In genomic region chr11:65900125-65900898, GRCh38 we compare ENCODE assay signal across 1 cellular context.
A peak's percentile ranks its signal among the peaks of the same experiment; 100 is the strongest.
TF ChIP-seq lines count a peak whose summit lies in the region.

Gene FOSL1 (minus strand): TSS chr11:65900388. CDS start chr11:65900339, 49 bp downstream.

TF ChIP-seq in GM12878, 131 proteins besides CTCF, POLR2A, EP300 and RAD21 (continued from another document and continues in another):
- TF ChIP-seq RELB (IDR thresholded peaks at IDR 0.05; ENCODE audit: low read depth) (no peak), CHD4 (IDR thresholded peaks at IDR 0.05) (no peak), PAX8 (IDR thresholded peaks at IDR 0.05) (no peak), WRNIP1 (IDR thresholded peaks at IDR 0.05; ENCODE audit: borderline replicate concordance, low read depth, low read length) (no peak), KAT2A (conservative IDR thresholded peaks at IDR 0.05; ENCODE audit: control insufficient read depth, low read depth, low read length) (no peak), ZBTB4 (CRISPR knock-in tag; IDR thresholded peaks at IDR 0.05) (no peak), SUZ12 (IDR thresholded peaks at IDR 0.05; ENCODE audit: unreplicated experiment) (no peak), NBN (IDR thresholded peaks at IDR 0.05) (peak; percentile 51), MEF2A (IDR thresholded peaks at IDR 0.05; ENCODE audit: insufficient read depth, low read depth, low read length) (no peak), BMI1 (IDR thresholded peaks at IDR 0.05; ENCODE audit: borderline replicate concordance) (no peak), EZH2 (IDR thresholded peaks at IDR 0.05; ENCODE audit: borderline replicate concordance, control insufficient read depth, low read depth, low read length) (no peak), NFXL1 (IDR thresholded peaks at IDR 0.05; ENCODE audit: borderline replicate concordance) (no peak), ESRRA (IDR thresholded peaks at IDR 0.05; ENCODE audit: low read length) (no peak), ZSCAN29 (IDR thresholded peaks at IDR 0.05) (no peak), BCL11A (IDR thresholded peaks at IDR 0.05; ENCODE audit: low read depth, low read length) (no peak), SP1 (IDR thresholded peaks at IDR 0.05; ENCODE audit: low read depth, low read length) (peak; percentile 59), ATF7 (IDR thresholded peaks at IDR 0.05; ENCODE audit: low read depth) (peak; percentile 88), CHD2 (IDR thresholded peaks at IDR 0.05; ENCODE audit: borderline replicate concordance, low read depth, low read length) (no peak), CUX1 (IDR thresholded peaks at IDR 0.05; ENCODE audit: insufficient replicate concordance, low read depth, low read length) (no peak), HCFC1 (IDR thresholded peaks at IDR 0.05; ENCODE audit: low read length) (no peak), POU2F2 (IDR thresholded peaks at IDR 0.05; ENCODE audit: borderline replicate concordance, low read depth, low read length) (peak; percentile 29; the same call in 1 of the 3 replicates), ZNF217 (IDR thresholded peaks at IDR 0.05) (peak; percentile 40; the same call in 1 of the 2 replicates), ZNF274 (IDR thresholded peaks at IDR 0.05; ENCODE audit: insufficient read depth, insufficient read length) (no peak), NR2C1 (IDR thresholded peaks at IDR 0.05) (0 out of 2 replicates have a peak, but pooled peaks have one; percentile 21), BCLAF1 (IDR thresholded peaks at IDR 0.05) (peak; percentile 75; the same call in 1 of the 2 replicates), HDAC6 (IDR thresholded peaks at IDR 0.05; ENCODE audit: unreplicated experiment) (peak; percentile 20), CEBPB (IDR thresholded peaks at IDR 0.05; ENCODE audit: borderline replicate concordance in 1 of 2, low read depth in 2 of 2, low read length in 2 of 2) (no peak), CEBPZ (IDR thresholded peaks at IDR 0.05; ENCODE audit: low read depth, low read length) (no peak), IRF3 (IDR thresholded peaks at IDR 0.05) (no peak), TBL1XR1 (IDR thresholded peaks at IDR 0.05; ENCODE audit: low read depth, low read length) (no peak), CHD1 (IDR thresholded peaks at IDR 0.05; ENCODE audit: low read depth, low read length) (peak; percentile 94; the same call in 1 of the 2 replicates), PML (IDR thresholded peaks at IDR 0.05; ENCODE audit: low read length) (no peak), MTA3 (IDR thresholded peaks at IDR 0.05; ENCODE audit: borderline replicate concordance, low read length) (no peak), NR2C2 (IDR thresholded peaks at IDR 0.05; ENCODE audit: borderline replicate concordance, control insufficient read depth, insufficient read length, low read depth) (no peak), DPF2 (IDR thresholded peaks at IDR 0.05) (peak; percentile 67; the same call in 1 of the 2 replicates), SKIL (IDR thresholded peaks at IDR 0.05; ENCODE audit: low read depth, poor library complexity, severe bottlenecking) (no peak), IRF4 (IDR thresholded peaks at IDR 0.05; ENCODE audit: low read depth, low read length) (no peak), TCF3 (IDR thresholded peaks at IDR 0.05; ENCODE audit: borderline replicate concordance, insufficient read depth, low read depth, low read length) (peak; percentile 54), POLR2AphosphoS2 (IDR thresholded peaks at IDR 0.05; ENCODE audit: low read depth, low read length) (no peak), MTA2 (IDR thresholded peaks at IDR 0.05; ENCODE audit: low read depth) (no peak), ELK1 (IDR thresholded peaks at IDR 0.05; ENCODE audit: low read depth, low read length) (peak; percentile 90), EGR1 (IDR thresholded peaks at IDR 0.05; ENCODE audit: borderline replicate concordance in 1 of 2, low read depth in 2 of 2, low read length in 2 of 2) (peak in 1 of 2 experiments; percentile 9; a peak in 1 of 3 replicates)
